17 cellular contexts compared by ENCODE assay signal in the genomic region with DNA sequence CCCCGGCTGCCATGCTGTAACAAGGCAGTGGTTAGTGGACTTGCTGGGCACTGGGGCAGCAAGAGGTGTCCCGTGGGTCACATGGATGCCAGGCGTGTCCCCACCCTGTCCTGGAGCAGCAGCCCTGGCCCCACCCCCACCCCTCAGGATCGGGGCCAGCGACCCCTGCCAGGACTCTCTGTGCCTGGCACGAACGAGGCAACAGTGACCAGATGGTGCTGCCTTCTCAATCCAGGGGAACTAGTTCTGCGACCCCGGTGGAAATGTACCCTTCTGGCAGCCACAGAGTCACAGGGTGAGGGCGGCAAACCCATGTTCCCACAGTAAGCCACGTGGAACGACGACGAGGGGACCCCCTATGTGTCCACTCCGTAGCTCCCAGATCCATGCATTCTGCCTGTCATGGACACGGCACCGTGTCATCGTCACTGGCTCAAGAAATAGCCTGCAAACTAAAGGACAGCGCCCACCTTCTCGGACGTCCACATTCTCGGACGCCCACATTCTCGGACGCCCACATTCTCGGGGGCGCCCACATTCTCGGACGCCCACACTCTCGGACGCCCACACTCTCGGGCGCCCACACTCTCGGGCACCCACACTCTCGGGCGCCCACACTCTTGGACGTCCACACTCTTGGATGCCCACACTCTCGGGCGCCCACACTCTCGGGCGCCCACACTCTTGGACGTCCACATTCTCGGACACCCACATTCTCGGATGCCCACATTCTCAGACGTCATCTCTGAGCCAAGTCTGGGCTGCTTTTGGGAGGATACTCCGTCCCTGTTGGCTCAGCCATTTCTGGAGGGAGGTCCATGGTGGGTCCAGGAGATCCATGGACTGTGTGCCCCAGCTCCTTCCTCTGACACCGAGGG. TPM values are rescaled to one million over a fixed set of nuclear protein-coding genes. Genes with fewer than 3 reads are reported as not detected.
"Had no signal": no experiment of that assay in that cellular context is flagged by ENCODE, and none has a peak within 500 bp of the region (broad histone marks: within the 10 kb centered on the region; RNA-seq: fewer than 3 reads in every experiment).

No MANE protein-coding gene starts in this region.

- H3K4me1 ChIP-seq: SJSA1, testis had no signal

- H3K4me3 ChIP-seq: SJSA1, testis had no signal

- H3K27ac ChIP-seq: epithelial cell of prostate, SJSA1, testis had no signal

- H3K27me3 ChIP-seq: SJSA1, testis had no signal

- ATAC-seq: activated CD8-positive, alpha-beta T cell treated with anti-CD3 and anti-CD28 coated beads, Interleukin-2, amount 10 ng/mL, durations not matched to agents 7 days and 5 days; naive thymus-derived CD4-positive, alpha-beta T cell; stimulated activated naive CD8-positive, alpha-beta T cell treated with anti-CD3 and anti-CD28 coated beads, Interleukin-15, amount 100 ng/mL, for 72 hours; WTC11 had no signal

- DNase-seq: activated CD4-positive, alpha-beta T cell treated with anti-CD3 and anti-CD28 coated beads, Interleukin-2, amount 10 ng/mL, durations not matched to agents 24 days and 14 days; activated CD8-positive, alpha-beta memory T cell treated with anti-CD3 and anti-CD28 coated beads, Interleukin-2, amount 50 U/mL, for 48 hours; activated CD8-positive, alpha-beta T cell treated with anti-CD3 and anti-CD28 coated beads, Interleukin-2, amount 10 ng/mL, durations not matched to agents 7 days and 5 days; cerebellar nuclear complex; foreskin melanocyte; kidney glomerular epithelial cell; naive thymus-derived CD4-positive, alpha-beta T cell; stimulated activated naive CD8-positive, alpha-beta T cell treated with anti-CD3 and anti-CD28 coated beads, Interleukin-15, amount 100 ng/mL, for 72 hours; SW 1271 had no signal

- H3K36me3 ChIP-seq: SJSA1 had no signal

- H3K9me3 ChIP-seq: SJSA1, testis had no signal

RNA-seq across cellular contexts. Expression of gene ACTRT2, which starts 19.6 kb away (rescaled TPM):
- total RNA-seq: activated CD4-positive, alpha-beta T cell treated with anti-CD3 and anti-CD28 coated beads, Interleukin-2, amount 10 ng/mL, durations not matched to agents 24 days and 14 days; activated CD8-positive, alpha-beta T cell treated with anti-CD3 and anti-CD28 coated beads, Interleukin-2, amount 10 ng/mL, durations not matched to agents 7 days and 5 days; fibroblast of lung; lung microvascular endothelial cell; mononuclear cell; naive thymus-derived CD4-positive, alpha-beta T cell; SJSA1; T-helper 2 cell treated with Interferon-gamma antibody and Interleukin-4, amounts not matched to agents 100 ng/mL and 5 ng/mL, for 36 hours; WTC11 had no signal
- polyA plus RNA-seq: fibroblast of lung; naive thymus-derived CD4-positive, alpha-beta T cell had no signal
